1 cellular context compared by ENCODE assay signal in genomic region chr1:156816561-156817328, GRCh38.
TF ChIP-seq lines count a peak whose summit lies in the region.

Gene SH2D2A, minus strand, starts transcription at chr1:156816848. Its CDS starts 140 bp downstream, at chr1:156816708.

TF ChIP-seq in GM23338, 12 proteins besides CTCF, POLR2A, EP300 and RAD21 (continued from another document):
- TF ChIP-seq ZNF462 (CRISPR knock-in tag; IDR thresholded peaks at IDR 0.05) (no peak), ZNF331 (CRISPR knock-in tag; IDR thresholded peaks at IDR 0.05; ENCODE audit: low read depth) (no peak), EZH2 (IDR thresholded peaks at IDR 0.05; ENCODE audit: low read depth, unreplicated experiment) (no peak), EZH2phosphoT487 (IDR thresholded peaks at IDR 0.05; ENCODE audit: unreplicated experiment) (no peak)
